ENCODE assay signal across 1 cellular context in genomic region chr9:119282476-119283117, GRCh38.
TF ChIP-seq lines count a peak whose summit lies in the region.

No MANE protein-coding gene starts in this region.

TF ChIP-seq in GM23338, 12 proteins besides CTCF, POLR2A, EP300 and RAD21 (continued from another document):
- TF ChIP-seq ZNF114 (CRISPR knock-in tag; IDR thresholded peaks at IDR 0.05), result no peak
- TF ChIP-seq ETS1 (IDR thresholded peaks at IDR 0.05), result no peak
- no peak for TF ChIP-seq ZNF331 (CRISPR knock-in tag; IDR thresholded peaks at IDR 0.05; ENCODE audit: low read depth)
- TF ChIP-seq EZH2phosphoT487 (IDR thresholded peaks at IDR 0.05; ENCODE audit: unreplicated experiment), result no peak
- no peak for TF ChIP-seq REST (IDR thresholded peaks at IDR 0.05; ENCODE audit: unreplicated experiment)
- TF ChIP-seq, protein P1, sequence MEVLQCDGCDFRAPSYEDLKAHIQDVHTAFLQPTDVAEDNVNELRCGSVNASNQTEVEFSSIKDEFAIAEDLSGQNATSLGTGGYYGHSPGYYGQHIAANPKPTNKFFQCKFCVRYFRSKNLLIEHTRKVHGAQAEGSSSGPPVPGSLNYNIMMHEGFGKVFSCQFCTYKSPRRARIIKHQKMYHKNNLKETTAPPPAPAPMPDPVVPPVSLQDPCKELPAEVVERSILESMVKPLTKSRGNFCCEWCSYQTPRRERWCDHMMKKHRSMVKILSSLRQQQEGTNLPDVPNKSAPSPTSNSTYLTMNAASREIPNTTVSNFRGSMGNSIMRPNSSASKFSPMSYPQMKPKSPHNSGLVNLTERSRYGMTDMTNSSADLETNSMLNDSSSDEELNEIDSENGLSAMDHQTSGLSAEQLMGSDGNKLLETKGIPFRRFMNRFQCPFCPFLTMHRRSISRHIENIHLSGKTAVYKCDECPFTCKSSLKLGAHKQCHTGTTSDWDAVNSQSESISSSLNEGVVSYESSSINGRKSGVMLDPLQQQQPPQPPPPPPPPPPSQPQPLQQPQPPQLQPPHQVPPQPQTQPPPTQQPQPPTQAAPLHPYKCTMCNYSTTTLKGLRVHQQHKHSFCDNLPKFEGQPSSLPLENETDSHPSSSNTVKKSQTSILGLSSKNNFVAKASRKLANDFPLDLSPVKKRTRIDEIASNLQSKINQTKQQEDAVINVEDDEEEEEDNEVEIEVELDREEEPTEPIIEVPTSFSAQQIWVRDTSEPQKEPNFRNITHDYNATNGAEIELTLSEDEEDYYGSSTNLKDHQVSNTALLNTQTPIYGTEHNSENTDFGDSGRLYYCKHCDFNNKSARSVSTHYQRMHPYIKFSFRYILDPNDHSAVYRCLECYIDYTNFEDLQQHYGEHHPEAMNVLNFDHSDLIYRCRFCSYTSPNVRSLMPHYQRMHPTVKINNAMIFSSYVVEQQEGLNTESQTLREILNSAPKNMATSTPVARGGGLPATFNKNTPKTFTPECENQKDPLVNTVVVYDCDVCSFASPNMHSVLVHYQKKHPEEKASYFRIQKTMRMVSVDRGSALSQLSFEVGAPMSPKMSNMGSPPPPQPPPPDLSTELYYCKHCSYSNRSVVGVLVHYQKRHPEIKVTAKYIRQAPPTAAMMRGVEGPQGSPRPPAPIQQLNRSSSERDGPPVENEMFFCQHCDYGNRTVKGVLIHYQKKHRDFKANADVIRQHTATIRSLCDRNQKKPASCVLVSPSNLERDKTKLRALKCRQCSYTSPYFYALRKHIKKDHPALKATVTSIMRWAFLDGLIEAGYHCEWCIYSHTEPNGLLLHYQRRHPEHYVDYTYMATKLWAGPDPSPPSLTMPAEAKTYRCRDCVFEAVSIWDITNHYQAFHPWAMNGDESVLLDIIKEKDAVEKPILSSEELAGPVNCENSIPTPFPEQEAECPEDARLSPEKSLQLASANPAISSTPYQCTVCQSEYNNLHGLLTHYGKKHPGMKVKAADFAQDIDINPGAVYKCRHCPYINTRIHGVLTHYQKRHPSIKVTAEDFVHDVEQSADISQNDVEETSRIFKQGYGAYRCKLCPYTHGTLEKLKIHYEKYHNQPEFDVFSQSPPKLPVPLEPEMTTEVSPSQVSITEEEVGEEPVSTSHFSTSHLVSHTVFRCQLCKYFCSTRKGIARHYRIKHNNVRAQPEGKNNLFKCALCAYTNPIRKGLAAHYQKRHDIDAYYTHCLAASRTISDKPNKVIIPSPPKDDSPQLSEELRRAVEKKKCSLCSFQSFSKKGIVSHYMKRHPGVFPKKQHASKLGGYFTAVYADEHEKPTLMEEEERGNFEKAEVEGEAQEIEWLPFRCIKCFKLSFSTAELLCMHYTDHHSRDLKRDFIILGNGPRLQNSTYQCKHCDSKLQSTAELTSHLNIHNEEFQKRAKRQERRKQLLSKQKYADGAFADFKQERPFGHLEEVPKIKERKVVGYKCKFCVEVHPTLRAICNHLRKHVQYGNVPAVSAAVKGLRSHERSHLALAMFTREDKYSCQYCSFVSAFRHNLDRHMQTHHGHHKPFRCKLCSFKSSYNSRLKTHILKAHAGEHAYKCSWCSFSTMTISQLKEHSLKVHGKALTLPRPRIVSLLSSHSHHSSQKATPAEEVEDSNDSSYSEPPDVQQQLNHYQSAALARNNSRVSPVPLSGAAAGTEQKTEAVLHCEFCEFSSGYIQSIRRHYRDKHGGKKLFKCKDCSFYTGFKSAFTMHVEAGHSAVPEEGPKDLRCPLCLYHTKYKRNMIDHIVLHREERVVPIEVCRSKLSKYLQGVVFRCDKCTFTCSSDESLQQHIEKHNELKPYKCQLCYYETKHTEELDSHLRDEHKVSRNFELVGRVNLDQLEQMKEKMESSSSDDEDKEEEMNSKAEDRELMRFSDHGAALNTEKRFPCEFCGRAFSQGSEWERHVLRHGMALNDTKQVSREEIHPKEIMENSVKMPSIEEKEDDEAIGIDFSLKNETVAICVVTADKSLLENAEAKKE (CRISPR knock-in tag; IDR thresholded peaks at IDR 0.05), result no peak
- TF ChIP-seq STAT1 (IDR thresholded peaks at IDR 0.05; ENCODE audit: unreplicated experiment), result no peak
- TF ChIP-seq EZH2 (IDR thresholded peaks at IDR 0.05; ENCODE audit: low read depth, unreplicated experiment), result no peak
- no peak for TF ChIP-seq POLR2AphosphoS5 (IDR thresholded peaks at IDR 0.05; ENCODE audit: low read depth)
- no peak for TF ChIP-seq JUNB (IDR thresholded peaks at IDR 0.05; ENCODE audit: unreplicated experiment)
- TF ChIP-seq CREB1 (CRISPR knock-in tag; IDR thresholded peaks at IDR 0.05; ENCODE audit: low read depth), result no peak
